In the genomic region with DNA sequence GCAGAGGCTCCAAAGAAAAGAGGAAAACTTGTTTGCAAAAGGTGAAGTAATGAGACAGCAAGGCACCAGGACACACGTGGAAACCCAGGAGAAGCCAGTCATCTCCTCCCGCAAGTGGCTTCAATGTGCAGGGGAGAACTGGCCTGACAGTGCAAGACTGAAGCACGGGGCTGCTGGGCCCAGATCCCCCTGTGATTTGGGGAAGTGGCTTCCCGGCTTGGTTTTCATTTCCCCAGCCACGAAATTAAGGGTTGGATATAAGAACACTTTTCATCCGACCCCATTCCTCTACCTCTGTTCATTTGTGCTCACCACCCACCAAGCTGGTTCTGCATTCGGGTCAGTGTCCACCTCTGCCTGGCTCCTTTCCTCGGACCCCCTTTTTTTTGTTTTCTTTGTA, we compare ENCODE assay signal across 26 cellular contexts.
"Had no signal": no experiment of that assay in that cellular context is flagged by ENCODE, and none has a peak within 500 bp of the region (broad histone marks: within the 10 kb centered on the region; RNA-seq: fewer than 3 reads in every experiment).

No MANE protein-coding gene starts in this region.

- H3K9me3 Mint-ChIP-seq: activated CD4-positive, alpha-beta memory T cell treated with anti-CD3 and anti-CD28 coated beads for 36 hours; activated CD4-positive, alpha-beta T cell treated with anti-CD3 and anti-CD28 coated beads, Interleukin-2, amount 10 ng/mL, durations not matched to agents 24 days and 14 days; activated naive CD8-positive, alpha-beta T cell treated with anti-CD3 and anti-CD28 coated beads, Interleukin-2, amount 10 ng/mL, durations not matched to agents 7 days and 5 days; nephron progenitor cell; stimulated activated memory B cell treated with anti-CD40 and anti-IgM and Interleukin-4, amounts not matched to agents 10 μg/mL and 1 μg/mL and 100 μg/mL, for 72 hours; stimulated activated naive CD8-positive, alpha-beta T cell treated with anti-CD3 and anti-CD28 coated beads, Interleukin-15, amount 100 ng/mL, for 72 hours had no signal

- H3K27me3 Mint-ChIP-seq: activated CD4-positive, alpha-beta T cell treated with anti-CD3 and anti-CD28 coated beads, Interleukin-2, amount 10 ng/mL, durations not matched to agents 24 days and 14 days; activated naive CD4-positive, alpha-beta T cell treated with anti-CD3 and anti-CD28 coated beads, Interleukin-2, amount 10 ng/mL, durations not matched to agents 7 days and 5 days; activated naive CD8-positive, alpha-beta T cell treated with anti-CD3 and anti-CD28 coated beads, Interleukin-2, amount 10 ng/mL, durations not matched to agents 7 days and 5 days; stimulated activated memory B cell treated with anti-CD40 and anti-IgM and Interleukin-4, amounts not matched to agents 10 μg/mL and 1 μg/mL and 100 μg/mL, for 72 hours had no signal

- FAIRE-seq: small intestine had no signal

- H3K27ac Mint-ChIP-seq: activated CD4-positive, alpha-beta memory T cell treated with anti-CD3 and anti-CD28 coated beads for 36 hours; activated CD4-positive, alpha-beta T cell treated with anti-CD3 and anti-CD28 coated beads, Interleukin-2, amount 10 ng/mL, durations not matched to agents 24 days and 14 days; activated naive CD4-positive, alpha-beta T cell treated with anti-CD3 and anti-CD28 coated beads, Interleukin-2, amount 10 ng/mL, durations not matched to agents 7 days and 5 days; activated naive CD8-positive, alpha-beta T cell treated with anti-CD3 and anti-CD28 coated beads, Interleukin-2, amount 10 ng/mL, durations not matched to agents 7 days and 5 days; naive B cell; nephron progenitor cell; progenitor cell of endocrine pancreas; stimulated activated memory B cell treated with anti-CD40 and anti-IgM and Interleukin-4, amounts not matched to agents 10 μg/mL and 1 μg/mL and 100 μg/mL, for 72 hours had no signal

- H3K4me1 Mint-ChIP-seq: activated CD4-positive, alpha-beta T cell treated with anti-CD3 and anti-CD28 coated beads, Interleukin-2, amount 10 ng/mL, durations not matched to agents 24 days and 14 days; activated naive CD4-positive, alpha-beta T cell treated with anti-CD3 and anti-CD28 coated beads, Interleukin-2, amount 10 ng/mL, durations not matched to agents 7 days and 5 days; activated naive CD8-positive, alpha-beta T cell treated with anti-CD3 and anti-CD28 coated beads, Interleukin-2, amount 10 ng/mL, durations not matched to agents 7 days and 5 days; naive B cell; stimulated activated memory B cell treated with anti-CD40 and anti-IgM and Interleukin-4, amounts not matched to agents 10 μg/mL and 1 μg/mL and 100 μg/mL, for 72 hours; stimulated activated naive CD8-positive, alpha-beta T cell treated with anti-CD3 and anti-CD28 coated beads, Interleukin-15, amount 100 ng/mL, for 72 hours had no signal

- DNase-seq: activated CD4-positive, alpha-beta memory T cell treated with anti-CD3 and anti-CD28 coated beads for 36 hours; activated CD4-positive, alpha-beta T cell treated with anti-CD3 and anti-CD28 coated beads, Interleukin-2, amount 10 ng/mL, durations not matched to agents 24 days and 14 days; activated CD4-positive, CD25-positive, alpha-beta regulatory T cell treated with anti-CD3 and anti-CD28 coated beads, Interleukin-2, amount 50 U/mL, for 72 hours; activated CD8-positive, alpha-beta memory T cell treated with anti-CD3 and anti-CD28 coated beads, Interleukin-2, amount 50 U/mL, for 4 hours; activated gamma-delta T cell; activated naive CD4-positive, alpha-beta T cell treated with anti-CD3 and anti-CD28 coated beads, Interleukin-2, amount 10 ng/mL, durations not matched to agents 7 days and 5 days; activated naive CD8-positive, alpha-beta T cell treated with anti-CD3 and anti-CD28 coated beads, Interleukin-2, amount 10 ng/mL, durations not matched to agents 7 days and 5 days; activated T-cell treated with anti-CD3 and anti-CD28 coated beads, Interleukin-2, amount 50 U/mL, for 1 hour; brain microvascular endothelial cell; dorsolateral prefrontal cortex; effector memory CD4-positive, alpha-beta T cell; gastrocnemius medialis; glutamatergic neuron; islet precursor cell; left ventricle myocardium inferior; naive B cell; nephron progenitor cell; retina; small intestine; stimulated activated CD4-positive, alpha-beta T cell treated with anti-CD3 and anti-CD28 coated beads, Interleukin-4, amount 100 ng/mL, for 4 hours; stimulated activated CD8-positive, alpha-beta memory T cell treated with anti-CD3 and anti-CD28 coated beads, Interleukin-4, amount 100 ng/mL, for 48 hours; stimulated activated naive CD8-positive, alpha-beta T cell treated with anti-CD3 and anti-CD28 coated beads, Interleukin-15, amount 100 ng/mL, for 72 hours; T1000; upper lobe of right lung had no signal

- H3K4me3 Mint-ChIP-seq: activated CD4-positive, alpha-beta memory T cell treated with anti-CD3 and anti-CD28 coated beads for 36 hours; activated CD4-positive, alpha-beta T cell treated with anti-CD3 and anti-CD28 coated beads, Interleukin-2, amount 10 ng/mL, durations not matched to agents 24 days and 14 days; activated naive CD4-positive, alpha-beta T cell treated with anti-CD3 and anti-CD28 coated beads, Interleukin-2, amount 10 ng/mL, durations not matched to agents 7 days and 5 days; activated naive CD8-positive, alpha-beta T cell treated with anti-CD3 and anti-CD28 coated beads, Interleukin-2, amount 10 ng/mL, durations not matched to agents 7 days and 5 days; naive B cell; nephron progenitor cell; stimulated activated memory B cell treated with anti-CD40 and anti-IgM and Interleukin-4, amounts not matched to agents 10 μg/mL and 1 μg/mL and 100 μg/mL, for 72 hours; stimulated activated naive CD8-positive, alpha-beta T cell treated with anti-CD3 and anti-CD28 coated beads, Interleukin-15, amount 100 ng/mL, for 72 hours had no signal

- H3K36me3 Mint-ChIP-seq: activated CD4-positive, alpha-beta memory T cell treated with anti-CD3 and anti-CD28 coated beads for 36 hours; activated naive CD4-positive, alpha-beta T cell treated with anti-CD3 and anti-CD28 coated beads, Interleukin-2, amount 10 ng/mL, durations not matched to agents 7 days and 5 days; activated naive CD8-positive, alpha-beta T cell treated with anti-CD3 and anti-CD28 coated beads, Interleukin-2, amount 10 ng/mL, durations not matched to agents 7 days and 5 days; naive B cell; stimulated activated memory B cell treated with anti-CD40 and anti-IgM and Interleukin-4, amounts not matched to agents 10 μg/mL and 1 μg/mL and 100 μg/mL, for 72 hours had no signal
